ENCODE assay signal across 26 cellular contexts in genomic region chr10:71032887-71033286, GRCh38.
DNase-seq lines count a peak whose midpoint lies in the region; ATAC-seq, FAIRE-seq and TF ChIP-seq lines count a peak whose summit lies in the region.
"Had no signal": no experiment of that assay in that cellular context is flagged by ENCODE, and none has a peak within 500 bp of the region (broad histone marks: within the 10 kb centered on the region; RNA-seq: fewer than 3 reads in every experiment).

No MANE protein-coding gene starts in this region.

- TF ChIP-seq RAD21 in HepG2 (CRISPR knock-in tag; IDR thresholded peaks at IDR 0.05): no peak

- POLR2A ChIA-PET in HepG2 (lab: Yijun Ruan, JAX): no interaction called here

- H3K27ac Mint-ChIP-seq in endothelial cell (ENCODE audit: unreplicated experiment): no peak overlapping the region
- H3K27ac Mint-ChIP-seq: CD14-positive monocyte; CD4-positive, alpha-beta T cell; CD8-positive, alpha-beta memory T cell; HFFc6 had no signal

- H3K4me3 Mint-ChIP-seq in endothelial cell (ENCODE audit: unreplicated experiment): no peak overlapping the region
- H3K4me3 Mint-ChIP-seq: CD14-positive monocyte; CD4-positive, alpha-beta T cell; CD8-positive, alpha-beta memory T cell; HFFc6 had no signal

- in situ Hi-C loops in HepG2 (cut with HindIII; ENCODE audit: extremely low pct_ligation_motif_present, low pct_unique_long_range_greater_than_20kb): no loop called here

- no peak for TF ChIP-seq POLR2A in HepG2 (IDR thresholded peaks at IDR 0.05; ENCODE audit: insufficient read depth in 1 of 2, low read depth in 2 of 2, low read length in 2 of 2)
- TF ChIP-seq POLR2A in right lobe of liver (IDR thresholded peaks at IDR 0.05): no peak

- H3K9me3 Mint-ChIP-seq in endothelial cell (ENCODE audit: unreplicated experiment): no peaks in the 10 kb centered on the region
- H3K9me3 Mint-ChIP-seq: CD14-positive monocyte; CD4-positive, alpha-beta T cell; CD8-positive, alpha-beta memory T cell; HFFc6 had no signal

- H3K27ac ChIP-seq in HepG2 (ENCODE audit: extremely low read length, insufficient read depth, low read length): no peak overlapping the region
- H3K27ac ChIP-seq in right lobe of liver: no peak overlapping the region
- H3K27ac ChIP-seq in hepatocyte: no peak overlapping the region
- H3K27ac ChIP-seq: A549; BLaER1 treated with 17β-estradiol and CSF1 and Interleukin-3, amounts not matched to agents 10 nM and 100 nM; GM23248 had no signal

- H4K20me1 ChIP-seq in HepG2 (ENCODE audit: insufficient read depth, low read length) (no peaks in the 10 kb centered on the region), hepatocyte (ENCODE audit: insufficient read depth, poor library complexity, severe bottlenecking) (no peaks in the 10 kb centered on the region)
- H4K20me1 ChIP-seq: BLaER1 treated with 17β-estradiol and CSF1 and Interleukin-3, amounts not matched to agents 10 nM and 100 nM had no signal

- H3K4me2 ChIP-seq in HepG2 (ENCODE audit: low read depth, low read length) (no peak overlapping the region), hepatocyte (no peak overlapping the region)
- H3K4me2 ChIP-seq: A549; BLaER1 treated with 17β-estradiol and CSF1 and Interleukin-3, amounts not matched to agents 10 nM and 100 nM had no signal

- no peaks in the 10 kb centered on the region for H3K4me1 ChIP-seq in HepG2 (ENCODE audit: insufficient read depth, low read length)
- H3K4me1 ChIP-seq in right lobe of liver: no peaks in the 10 kb centered on the region
- H3K4me1 ChIP-seq in hepatocyte (ENCODE audit: insufficient read depth): no peaks in the 10 kb centered on the region
- H3K4me1 ChIP-seq: A549 had no signal

- H3K4me3 ChIP-seq in HepG2 (replicated peaks in 1 of 3; ENCODE audit: insufficient read depth in 1 of 3, low read depth in 2 of 3, low read length in 3 of 3): no peak overlapping the region
- no peak overlapping the region for H3K4me3 ChIP-seq in right lobe of liver
- no peak overlapping the region for H3K4me3 ChIP-seq in bronchial epithelial cell (ENCODE audit: low read depth, low read length)
- H3K4me3 ChIP-seq in hepatocyte: no peak overlapping the region
- H3K4me3 ChIP-seq: A549; BLaER1 treated with 17β-estradiol and CSF1 and Interleukin-3, amounts not matched to agents 10 nM and 100 nM; GM12878; GM23248 had no signal

- FAIRE-seq in HepG2 (lab: Jason Lieb, UNC) (no peak), bronchial epithelial cell (lab: Jason Lieb, UNC) (peak; percentile 80), urothelium cell line (lab: Jason Lieb, UNC) (peak; percentile 97)
- FAIRE-seq: A549, D721Med, GM12878, GM19239, H1 had no signal

- no peaks in the 10 kb centered on the region for H3K9me2 ChIP-seq in hepatocyte (replicated peaks; ENCODE audit: insufficient read depth)

- peaks cover 5 to 34% of the 10 kb centered on the region in 2 experiments; a peak in 3 of 5 replicates for H3K27me3 ChIP-seq in HepG2 (ENCODE audit: control insufficient read depth in 1 of 2, insufficient read depth in 2 of 2, low read length in 2 of 2)
- no peaks in the 10 kb centered on the region for H3K27me3 ChIP-seq in right lobe of liver
- peaks cover 1% of the 10 kb centered on the region for H3K27me3 ChIP-seq in bronchial epithelial cell (ENCODE audit: control insufficient read depth, insufficient read depth, low read length)
- H3K27me3 ChIP-seq in hepatocyte: no peaks in the 10 kb centered on the region
- H3K27me3 ChIP-seq: BE2C; BLaER1 treated with 17β-estradiol and CSF1 and Interleukin-3, amounts not matched to agents 10 nM and 100 nM had no signal

- H3K4me1 Mint-ChIP-seq in endothelial cell (ENCODE audit: unreplicated experiment): peaks cover 20% of the 10 kb centered on the region
- H3K4me1 Mint-ChIP-seq: CD14-positive monocyte; CD8-positive, alpha-beta memory T cell had no signal

- H3K36me3 Mint-ChIP-seq in endothelial cell (ENCODE audit: low read depth, unreplicated experiment): peaks cover 3% of the 10 kb centered on the region
- H3K36me3 Mint-ChIP-seq: CD14-positive monocyte; CD8-positive, alpha-beta memory T cell had no signal

- TF ChIP-seq CTCF in HepG2 (CRISPR knock-in tag; IDR thresholded peaks at IDR 0.05): no peak
- no peak for TF ChIP-seq CTCF in right lobe of liver (IDR thresholded peaks at IDR 0.05)
- TF ChIP-seq CTCF in bronchial epithelial cell (IDR thresholded peaks at IDR 0.05; ENCODE audit: insufficient read depth, low read length, severe bottlenecking): no peak
- TF ChIP-seq CTCF in hepatocyte (IDR thresholded peaks at IDR 0.05; ENCODE audit: poor library complexity): no peak
- TF ChIP-seq CTCF in endothelial cell (IDR thresholded peaks at IDR 0.05; ENCODE audit: unreplicated experiment): no peak

- H3K9ac ChIP-seq in HepG2 (ENCODE audit: insufficient read depth, low read depth, low read length): no peak overlapping the region
- H3K9ac ChIP-seq: BLaER1 treated with 17β-estradiol and CSF1 and Interleukin-3, amounts not matched to agents 10 nM and 100 nM; GM23248 had no signal

- H3K79me2 ChIP-seq in HepG2 (ENCODE audit: insufficient read depth, low read length) (no peaks in the 10 kb centered on the region), hepatocyte (no peaks in the 10 kb centered on the region)

- H3K9me3 ChIP-seq in HepG2 (ENCODE audit: low read length) (no peaks in the 10 kb centered on the region), right lobe of liver (no peaks in the 10 kb centered on the region), hepatocyte (ENCODE audit: low read depth) (no peaks in the 10 kb centered on the region)
- H3K9me3 ChIP-seq: A549; BE2C; BLaER1 treated with 17β-estradiol and CSF1 and Interleukin-3, amounts not matched to agents 10 nM and 100 nM had no signal

- H3K36me3 ChIP-seq in HepG2 (replicated peaks in 1 of 2; ENCODE audit: control insufficient read depth in 1 of 2, insufficient read depth in 2 of 2, low read length in 2 of 2): no peaks in the 10 kb centered on the region
- no peaks in the 10 kb centered on the region for H3K36me3 ChIP-seq in right lobe of liver
- H3K36me3 ChIP-seq in bronchial epithelial cell (ENCODE audit: control insufficient read depth, insufficient read depth, low read length): no peaks in the 10 kb centered on the region
- H3K36me3 ChIP-seq in hepatocyte (replicated peaks; ENCODE audit: insufficient read depth, low read depth): no peaks in the 10 kb centered on the region
- H3K36me3 ChIP-seq: BE2C; BLaER1 treated with 17β-estradiol and CSF1 and Interleukin-3, amounts not matched to agents 10 nM and 100 nM had no signal

- no TSS peak for BruUV-seq in HepG2 (replicated peaks; lab: Mats Ljungman, UMichigan)

- H3K27me3 Mint-ChIP-seq in endothelial cell (ENCODE audit: unreplicated experiment): peaks cover 5% of the 10 kb centered on the region
- H3K27me3 Mint-ChIP-seq: CD4-positive, alpha-beta T cell had no signal

- CTCF ChIA-PET in HepG2 (lab: Yijun Ruan, JAX; ENCODE audit: low intra/inter-chr PET ratio, low total read pairs): no interaction called here

- no peak overlapping the region for H2AFZ ChIP-seq in HepG2 (ENCODE audit: low read length)
- H2AFZ ChIP-seq in hepatocyte: no peak overlapping the region
- H2AFZ ChIP-seq: GM23248 had no signal

- ATAC-seq in HepG2 (no peak), right lobe of liver (no peak)
- ATAC-seq: A549, GM12878, HCT116 had no signal

- 10% methylated on average over 5 of the region's 5 CpGs for WGBS in HepG2 (ENCODE audit: low lambda C conversion rate)
- 78% methylated on average over 3 of the region's 5 CpGs for WGBS in right lobe of liver (ENCODE audit: insufficient coverage, low coverage, low lambda C conversion rate, missing lambda C conversion rate)
- 95% methylated on average over 5 of the region's 5 CpGs for WGBS in hepatocyte (ENCODE audit: low lambda C conversion rate, missing lambda C conversion rate)

- intact Hi-C loops in HepG2 (cut with micrococcal nuclease; ENCODE audit: unreplicated experiment): no loop called here
- intact Hi-C loops in right lobe of liver (cut with DNase I): no loop called here

- no peak for TF ChIP-seq EP300 in HepG2 (IDR thresholded peaks at IDR 0.05; ENCODE audit: low read depth in 2 of 2, low read length in 2 of 2)
- TF ChIP-seq EP300 in HepG2 (CRISPR knock-in tag; IDR thresholded peaks at IDR 0.05; ENCODE audit: borderline replicate concordance): no peak

- no peak for DNase-seq in HepG2 (ENCODE audit: low spot score)
- DNase-seq in right lobe of liver: no peak
- no peak for DNase-seq in bronchial epithelial cell (ENCODE audit: low read depth)
- DNase-seq in urothelium cell line (ENCODE audit: low spot score): no peak
- no peak for DNase-seq in hepatocyte (ENCODE audit: low spot score)
- no peak for DNase-seq in endothelial cell (ENCODE audit: low spot score)
- DNase-seq: 8988T; ACHN; AML-193; BE2C; CD4-positive, alpha-beta T cell; CD8-positive, alpha-beta memory T cell; DMS 273 treated with DMSO at 0.1 percent for 48 hours; DMS79; EL; GDM1; GM23248; HFFc6 had no signal

TF ChIP-seq in HepG2, 621 proteins besides CTCF, POLR2A, EP300 and RAD21:
- TF ChIP-seq CREB1 (IDR thresholded peaks at IDR 0.05) (peak; percentile 90), CREB1 (CRISPR knock-in tag; IDR thresholded peaks at IDR 0.05) (no peak), CAMTA2 (CRISPR knock-in tag; IDR thresholded peaks at IDR 0.05; ENCODE audit: borderline replicate concordance) (no peak)
